26 cellular contexts compared by ENCODE assay signal in genomic region chr11:107719062-107719461, GRCh38. TPM values are rescaled to one million over a fixed set of nuclear protein-coding genes. Genes with fewer than 3 reads are reported as not detected.
DNase-seq lines count a peak whose midpoint lies in the region; ATAC-seq and TF ChIP-seq lines count a peak whose summit lies in the region.
"Had no signal": no experiment of that assay in that cellular context is flagged by ENCODE, and none has a peak within 500 bp of the region (broad histone marks: within the 10 kb centered on the region; RNA-seq: fewer than 3 reads in every experiment).

No MANE protein-coding gene starts in this region.

- no peak for TF ChIP-seq POLR2A in testis (IDR thresholded peaks at IDR 0.05)

- peak; percentile 36 for DNase-seq in DMS 273 treated with DMSO at 0.1 percent for 48 hours (lab: John Stamatoyannopoulos, UW)
- peak; percentile 25 for DNase-seq in NCI-H1694 (lab: John Stamatoyannopoulos, UW)
- DNase-seq in cerebellar cortex (ENCODE audit: low spot score), result peak; percentile 28
- DNase-seq in sciatic nerve (ENCODE audit: low spot score), result no peak
- DNase-seq in GM19238 (ENCODE audit: insufficient read length, low spot score), result no peak
- no peak for DNase-seq in AG20443 (ENCODE audit: low spot score)
- DNase-seq in testis, result no peak
- DNase-seq: activated CD4-positive, alpha-beta T cell treated with anti-CD3 and anti-CD28 coated beads for 4 hours; activated CD8-positive, alpha-beta memory T cell treated with anti-CD3 and anti-CD28 coated beads for 24 hours; activated gamma-delta T cell treated with Interleukin-2 at 50 U/mL for 16 hours; activated T-cell treated with anti-CD3 and anti-CD28 coated beads, Interleukin-2, amount 50 U/mL, for 1 hour; CD4-positive, alpha-beta T cell; DMS153; effector CD4-positive, alpha-beta T cell; foreskin fibroblast; GDM1; left lung; naive thymus-derived CD4-positive, alpha-beta T cell; NK-92 treated with Interleukin-12 subunit alpha and Interleukin-12 subunit beta, amount 100 ng/mL, for 24 hours; spleen; stimulated activated CD4-positive, alpha-beta T cell treated with anti-CD3 and anti-CD28 coated beads, Interleukin-2, amount 100 ng/mL, for 48 hours had no signal

- TF ChIP-seq CTCF in testis (IDR thresholded peaks at IDR 0.05), result no peak

- no peak overlapping the region for H3K4me3 ChIP-seq in testis
- H3K4me3 ChIP-seq: hepatocyte, left lung, spleen, vagina had no signal

- H3K9me3 ChIP-seq in testis, result no peaks in the 10 kb centered on the region
- H3K9me3 ChIP-seq: left lung, spleen, vagina had no signal

- WGBS in testis, 2 donors, result 46 to 76% methylated on average over 3 of the region's 3 CpGs

- H3K36me3 ChIP-seq in testis (ENCODE audit: low read depth, missing control alignments), result no peaks in the 10 kb centered on the region
- H3K36me3 ChIP-seq: left lung, spleen, vagina had no signal

- H3K27me3 ChIP-seq in testis, result no peaks in the 10 kb centered on the region
- H3K27me3 ChIP-seq: hepatocyte, left lung, spleen, vagina had no signal

- intact Hi-C loops in sciatic nerve (cut with DNase I) (no loop called here), testis (cut with DNase I; ENCODE audit: low total_unique reads) (no loop called here)

- peak; percentile 39 for ATAC-seq in sciatic nerve
- ATAC-seq: naive thymus-derived CD4-positive, alpha-beta T cell; stimulated activated effector memory CD8-positive, alpha-beta T cell treated with anti-CD3 and anti-CD28 coated beads, Interleukin-12 subunit alpha, Interleukin-12 subunit beta, amount 100 ng/mL, for 72 hours had no signal

- H3K27ac ChIP-seq in testis, result no peak overlapping the region
- H3K27ac ChIP-seq: hepatocyte, left lung, spleen, vagina had no signal

- no peaks in the 10 kb centered on the region for H3K4me1 ChIP-seq in testis
- H3K4me1 ChIP-seq: left lung, spleen had no signal

RNA-seq across cellular contexts. Expression of gene SLN, which starts 7.2 kb away (rescaled TPM):
- total RNA-seq in sciatic nerve, result not detected
- not detected for total RNA-seq in testis
- polyA plus RNA-seq in testis (ENCODE audit: insufficient read depth, low read depth, low replicate concordance), result 31.6 TPM
- total RNA-seq: CD4-positive, alpha-beta T cell; M059J; naive thymus-derived CD4-positive, alpha-beta T cell; omental fat pad; vagina had no signal
- polyA plus RNA-seq: naive thymus-derived CD4-positive, alpha-beta T cell had no signal

Comparison
In these comparisons a context has a peak if more than half of its experiments do, and no peak if none do; other contexts are left out.
1. DNase-seq: peak in DMS 273 treated with DMSO at 0.1 percent for 48 hours (single experiment), NCI-H1694 (single experiment) and cerebellar cortex (single experiment); none in sciatic nerve (single experiment), GM19238 (single experiment), AG20443 (single experiment) and testis (single experiment).